Comparison of ENCODE assay signal across 12 cellular contexts in genomic region chr2:127082974-127083373, GRCh38. TPM values are rescaled to one million over a fixed set of nuclear protein-coding genes. Genes with fewer than 3 reads are reported as not detected.
DNase-seq lines count a peak whose midpoint lies in the region; ATAC-seq and TF ChIP-seq lines count a peak whose summit lies in the region.
"Had no signal": no experiment of that assay in that cellular context is flagged by ENCODE, and none has a peak within 500 bp of the region (broad histone marks: within the 10 kb centered on the region; RNA-seq: fewer than 3 reads in every experiment).

No MANE protein-coding gene starts in this region.

- no peak overlapping the region for H2AK9ac ChIP-seq in IMR-90 (replicated peaks; ENCODE audit: low read depth, low read length, poor library complexity)

- H3K4me1 ChIP-seq in IMR-90 (ENCODE audit: control insufficient read depth, insufficient read depth, low read length), result peaks cover 62% of the 10 kb centered on the region

- peaks cover 44% of the 10 kb centered on the region; the same call in 1 of the 2 replicates for H4K20me1 ChIP-seq in IMR-90 (ENCODE audit: insufficient read depth, low read length)

- peak overlapping the region; percentile 76 for H2BK5ac ChIP-seq in IMR-90 (ENCODE audit: low read depth, low read length, poor library complexity, severe bottlenecking)

- in situ Hi-C loops in IMR-90 (cut with MboI; ENCODE audit: low sequenced_read_pairs), result no loop called here

- ATAC-seq in IMR-90 (ENCODE audit: low read depth), result no peak
- ATAC-seq: body of pancreas had no signal

- H3K4me1 Mint-ChIP-seq in nephron (peaks cover 90% of the 10 kb centered on the region), progenitor cell of endocrine pancreas (ENCODE audit: low read depth) (peaks cover 44% of the 10 kb centered on the region)

- H2BK15ac ChIP-seq in IMR-90 (ENCODE audit: low read depth, low read length), result no peak overlapping the region

- intact Hi-C loops in IMR-90 (cut with micrococcal nuclease), result loop anchor here (5.0 kb wide), 2 partner anchors 64 to 209 kb away; partner anchors contain the start of gene ERCC3

- peak overlapping the region; percentile 23; the same call in 1 of the 2 replicates for H4K91ac ChIP-seq in IMR-90 (ENCODE audit: insufficient read depth, low read depth, low read length)

- CTCF ChIA-PET in AG04450 (lab: Charles Lee) (no interaction called here), IMR-90 (lab: Yijun Ruan, JAX) (interaction anchor here (1.7 kb wide), 1 partner anchor 15 kb away, joined by 4 read pairs; no protein-coding TSS in a partner anchor)

- H3K36me3 ChIP-seq in IMR-90 (ENCODE audit: control insufficient read depth, insufficient read depth, low read length), result no peaks in the 10 kb centered on the region
- H3K36me3 ChIP-seq: MG63 had no signal

- peaks cover 23 to 80% of the 10 kb centered on the region in 2 experiments; a peak in 3 of 4 replicates for H3K79me1 ChIP-seq in IMR-90 (ENCODE audit: low read depth in 1 of 2, low read length in 2 of 2)

- no TSS peak for BruUV-seq in IMR-90 (replicated peaks; lab: Mats Ljungman, UMichigan)

- H3K23ac ChIP-seq in IMR-90 (ENCODE audit: low read depth, low read length), result no peak overlapping the region

- peaks cover 22% of the 10 kb centered on the region for H3K9me1 ChIP-seq in IMR-90 (ENCODE audit: insufficient read depth, low read length)

- H3K9me3 ChIP-seq in AG04450 (ENCODE audit: control insufficient read depth, insufficient read depth, low read length), result no peaks in the 10 kb centered on the region; the same call in 1 of the 2 replicates
- no peaks in the 10 kb centered on the region for H3K9me3 ChIP-seq in IMR-90 (ENCODE audit: control insufficient read depth, insufficient read depth, low read length)
- H3K9me3 ChIP-seq: body of pancreas, MG63 had no signal

- H3K9me3 Mint-ChIP-seq in nephron (no peaks in the 10 kb centered on the region), progenitor cell of endocrine pancreas (ENCODE audit: low read depth) (no peaks in the 10 kb centered on the region)

- 70% methylated on average over 4 of the region's 8 CpGs; no CpG with 5 or more reads in 1 of the 2 experiments for WGBS in IMR-90 (ENCODE audit: extremely low coverage in 2 of 2, insufficient read length in 1 of 2), 2 experiments

- peak overlapping the region; percentile 93 for H2AK5ac ChIP-seq in IMR-90 (ENCODE audit: low read depth, low read length)

- POLR2A ChIA-PET in AG04450 (lab: Yijun Ruan, JAX) (interaction anchor here (0.6 kb wide), 1 partner anchor 331 kb away, joined by 8 read pairs; no protein-coding TSS in a partner anchor), IMR-90 (lab: Charles Lee; ENCODE audit: unreplicated experiment) (no interaction called here)

- peak overlapping the region; percentile 47; the same call in 1 of the 2 replicates for H4K5ac ChIP-seq in IMR-90 (ENCODE audit: low read depth, low read length)

- dilution Hi-C loops in IMR-90 (cut with HindIII; ENCODE audit: low sequenced_read_pairs, unreplicated experiment), result no loop called here

- TF ChIP-seq CTCF in AG04450 (IDR thresholded peaks at IDR 0.05; ENCODE audit: low read depth, low read length) (no peak), IMR-90 (conservative IDR thresholded peaks at IDR 0.05; ENCODE audit: low read depth, low read length) (no peak), choroid plexus epithelial cell (conservative IDR thresholded peaks at IDR 0.05; ENCODE audit: low read depth, low read length) (no peak), nephron (IDR thresholded peaks at IDR 0.05; ENCODE audit: unreplicated experiment in 3 of 3) (no peak), progenitor cell of endocrine pancreas (IDR thresholded peaks at IDR 0.05; ENCODE audit: unreplicated experiment) (no peak)

- H3K56ac ChIP-seq in IMR-90 (ENCODE audit: extremely low read depth, insufficient read depth, low read length), result peak overlapping the region; percentile 47; the same call in 1 of the 2 replicates

- H3K9ac ChIP-seq in IMR-90 (ENCODE audit: low read depth, low read length), result no peak overlapping the region

- H3K27ac Mint-ChIP-seq in nephron (peak overlapping the region; percentile 83 to 100 (median 95)), progenitor cell of endocrine pancreas (no peak overlapping the region)

- no peaks in the 10 kb centered on the region for H3K27me3 Mint-ChIP-seq in nephron (ENCODE audit: low read depth)
- H3K27me3 Mint-ChIP-seq in progenitor cell of endocrine pancreas, result no peaks in the 10 kb centered on the region

- peak overlapping the region; percentile 44 for H2BK120ac ChIP-seq in IMR-90 (ENCODE audit: low read depth, low read length)

- no peak for DNase-seq in AG04450 (ENCODE audit: low read depth, low spot score)
- DNase-seq in IMR-90, result peak; percentile 35
- peak; percentile 66 for DNase-seq in choroid plexus epithelial cell (ENCODE audit: low read depth)
- no peak for DNase-seq in globus pallidus (ENCODE audit: low spot score)
- no peak for DNase-seq in NCI-H526 (lab: John Stamatoyannopoulos, UW)
- DNase-seq in progenitor cell of endocrine pancreas (ENCODE audit: low spot score, unreplicated experiment), result no peak
- DNase-seq in C1 segment of cervical spinal cord (lab: John Stamatoyannopoulos, UW), result no peak
- DNase-seq: Calu3, NCI-H446 had no signal

- H3K27ac ChIP-seq in AG04450 (ENCODE audit: low read depth, low read length) (peak overlapping the region; percentile 98), IMR-90 (ENCODE audit: insufficient read depth, low read length) (peak overlapping the region; percentile 54; the same call in 1 of the 2 replicates)
- H3K27ac ChIP-seq: body of pancreas had no signal

- TF ChIP-seq RAD21 in IMR-90 (IDR thresholded peaks at IDR 0.05; ENCODE audit: low read length), result no peak

- H3K27me3 ChIP-seq in AG04450 (ENCODE audit: control insufficient read depth, insufficient read depth, low read length) (no peaks in the 10 kb centered on the region), IMR-90 (ENCODE audit: control insufficient read depth, insufficient read depth, low read length) (no peaks in the 10 kb centered on the region)
- H3K27me3 ChIP-seq: body of pancreas, MG63 had no signal

- peak overlapping the region; percentile 50; the same call in 1 of the 2 replicates for H3K14ac ChIP-seq in IMR-90 (replicated peaks; ENCODE audit: low read depth, low read length)

- no peak overlapping the region for H2AFZ ChIP-seq in IMR-90 (replicated peaks; ENCODE audit: low read length, poor library complexity)

- peak overlapping the region; percentile 34; the same call in 1 of the 2 replicates for H3K4ac ChIP-seq in IMR-90 (ENCODE audit: low read depth, low read length)

- H3K4me3 Mint-ChIP-seq in nephron (peak overlapping the region; percentile 19 to 65 (median 52)), progenitor cell of endocrine pancreas (ENCODE audit: low read depth) (no peak overlapping the region)

- H3K4me3 ChIP-seq in AG04450 (ENCODE audit: low read depth, low read length), result no peak overlapping the region
- H3K4me3 ChIP-seq in IMR-90 (ENCODE audit: insufficient read depth, low read depth, low read length), result no peak overlapping the region
- H3K4me3 ChIP-seq in choroid plexus epithelial cell (ENCODE audit: low read depth, low read length), result no peak overlapping the region
- H3K4me3 ChIP-seq: body of pancreas, MG63 had no signal

- H4K8ac ChIP-seq in IMR-90 (ENCODE audit: low read depth in 2 of 2, low read length in 2 of 2), result no peak overlapping the region; a peak in 1 of 4 replicates

- H3K4me2 ChIP-seq in IMR-90 (ENCODE audit: low read depth, low read length), result no peak overlapping the region

- H2BK20ac ChIP-seq in IMR-90 (ENCODE audit: low read depth, low read length), result no peak overlapping the region; the same call in 1 of the 2 replicates

- peaks cover 10% of the 10 kb centered on the region for H3K36me3 Mint-ChIP-seq in nephron (ENCODE audit: low read depth)
- peaks cover 3% of the 10 kb centered on the region for H3K36me3 Mint-ChIP-seq in progenitor cell of endocrine pancreas (ENCODE audit: insufficient read depth)

- no peak for TF ChIP-seq POLR2A in IMR-90 (IDR thresholded peaks at IDR 0.05; ENCODE audit: low read depth, low read length)

- peak overlapping the region; percentile 38 for H3K18ac ChIP-seq in IMR-90 (ENCODE audit: low read depth, low read length)

TF ChIP-seq in IMR-90, 13 proteins besides CTCF, POLR2A, EP300 and RAD21:
- no peak for TF ChIP-seq FOS (IDR thresholded peaks at IDR 0.05; ENCODE audit: low read depth, low read length)
- no peak for TF ChIP-seq RCOR1 (IDR thresholded peaks at IDR 0.05; ENCODE audit: insufficient replicate concordance, low read length)
- peak; percentile 79 for TF ChIP-seq CEBPB (IDR thresholded peaks at IDR 0.05; ENCODE audit: low read depth, low read length)
- no peak for TF ChIP-seq RFX5 (IDR thresholded peaks at IDR 0.05; ENCODE audit: low read depth, low read length)

RNA-seq across cellular contexts. Expression of gene BIN1, which starts 24.0 kb away (rescaled TPM):
- polyA plus RNA-seq in AG04450 (2011; rRNA removed) (32.4 and 35.7 TPM in 2 replicates), IMR-90 (2012; rRNA removed) (25.7 and 26.4 TPM in 2 replicates)
- 33.1 and 43.8 TPM in 2 replicates for polyA minus RNA-seq in AG04450 (2011; rRNA and poly(A)+ RNA removed)
- total RNA-seq in IMR-90 (2012; rRNA removed) (18.1 and 19.7 TPM in 2 replicates), progenitor cell of endocrine pancreas (65.5 and 66.0 TPM in 2 replicates)
- 18.6 and 33.9 TPM in 2 replicates for polyA plus RNA-seq in IMR-90 (2012; cell fraction: cytosol; rRNA removed)
- polyA plus RNA-seq in IMR-90 (2012; cell fraction: nucleus; rRNA removed; ENCODE audit: low replicate concordance), result 48.9 and 50.9 TPM in 2 replicates

Comparison
In these comparisons a context has a peak if more than half of its experiments do, and no peak if none do; other contexts are left out.
1. DNase-seq: peak in IMR-90 (single experiment) and choroid plexus epithelial cell (single experiment); none in AG04450 (single experiment), globus pallidus (single experiment), NCI-H526 (0 of 2), progenitor cell of endocrine pancreas (single experiment) and C1 segment of cervical spinal cord (0 of 14).